In the genomic region with DNA sequence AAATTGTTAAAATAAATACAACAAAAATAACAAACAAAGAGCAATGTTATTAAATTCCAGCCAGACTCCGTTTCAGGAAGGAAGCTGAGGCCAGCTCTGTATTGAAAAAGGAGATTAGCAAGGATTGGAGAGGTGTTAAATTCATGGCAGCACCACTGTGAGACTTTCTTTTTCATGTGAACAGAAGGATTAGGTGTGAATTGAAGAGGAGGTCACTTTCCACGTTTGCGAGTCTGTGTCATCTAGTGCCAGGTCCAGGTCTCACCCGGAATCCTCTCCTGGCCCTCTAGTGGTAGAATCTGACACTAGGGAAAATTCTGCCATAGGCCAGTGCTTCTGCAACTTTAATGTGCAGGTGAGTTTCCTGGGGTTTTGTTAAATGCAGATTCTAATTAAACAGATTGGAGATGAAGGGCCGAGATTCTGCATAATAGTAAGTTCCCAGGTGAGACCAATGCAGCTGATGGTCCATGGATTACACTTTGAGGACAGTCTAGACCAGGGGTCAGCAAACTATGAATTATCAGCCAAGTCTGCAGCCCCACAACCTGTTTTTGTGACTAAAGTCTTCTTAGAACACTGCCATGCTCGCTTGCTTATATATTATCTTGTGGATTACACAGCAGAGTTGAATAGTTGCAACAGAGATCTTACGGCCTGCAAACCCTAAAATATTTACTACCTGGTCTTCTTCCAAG, we compare ENCODE assay signal across 8 cellular contexts. TPM values are rescaled to one million over a fixed set of nuclear protein-coding genes. Genes with fewer than 3 reads are reported as not detected.
DNase-seq lines count a peak whose midpoint lies in the region; ATAC-seq and TF ChIP-seq lines count a peak whose summit lies in the region.

No MANE protein-coding gene starts in this region.

- H3K4me1 Mint-ChIP-seq in nephron = no peaks in the 10 kb centered on the region

- ATAC-seq in Panc1 = peak; percentile 92
- ATAC-seq in GM19467 (IDR thresholded peaks at IDR 0.05; ENCODE audit: unreplicated experiment) = no peak
- ATAC-seq in HG02852 (IDR thresholded peaks at IDR 0.05; ENCODE audit: unreplicated experiment) = no peak

- in situ Hi-C loops in Caki2 (cut with HindIII; ENCODE audit: low pct_unique_long_range_greater_than_20kb, low sequenced_read_pairs) (no loop called here), GM23248 (cut with MboI) (no loop called here), Panc1 (cut with HindIII; ENCODE audit: low pct_unique_long_range_greater_than_20kb, low sequenced_read_pairs) (no loop called here)

- intact Hi-C loops in Panc1 (cut with micrococcal nuclease; ENCODE audit: unreplicated experiment) = no loop called here

- no TSS peak for BruUV-seq in Panc1 (replicated peaks; lab: Mats Ljungman, UMichigan)

- H3K4me3 ChIP-seq in GM23248 = no peak overlapping the region
- H3K4me3 ChIP-seq in Panc1 (ENCODE audit: low read depth in 2 of 2, low read length in 2 of 2) = no peak overlapping the region
- no peak overlapping the region for H3K4me3 ChIP-seq in epithelial cell of esophagus (ENCODE audit: low read length)

- H3K9ac ChIP-seq in GM23248 = no peak overlapping the region

- no peaks in the 10 kb centered on the region for H3K36me3 Mint-ChIP-seq in nephron (ENCODE audit: low read depth)

- no peaks in the 10 kb centered on the region for H3K9me3 Mint-ChIP-seq in nephron

- H3K27me3 Mint-ChIP-seq in nephron (ENCODE audit: low read depth) = peaks cover 70% of the 10 kb centered on the region

- TF ChIP-seq CTCF in Panc1 (IDR thresholded peaks at IDR 0.05) = peak; percentile 87
- peak; percentile 90 for TF ChIP-seq CTCF in epithelial cell of esophagus (IDR thresholded peaks at IDR 0.05; ENCODE audit: insufficient read depth, low read depth, low read length, missing control alignments)
- TF ChIP-seq CTCF in nephron (IDR thresholded peaks at IDR 0.05; ENCODE audit: unreplicated experiment in 3 of 3) = peak; percentile 81 to 83 (median 82)

- H3K27ac ChIP-seq in GM23248 (no peak overlapping the region), Panc1 (ENCODE audit: low read length) (no peak overlapping the region)

- H3K27ac Mint-ChIP-seq in nephron = no peak overlapping the region

- CTCF ChIA-PET in Panc1 (lab: Charles Lee) = no interaction called here

- no peaks in the 10 kb centered on the region for H3K9me3 ChIP-seq in GM23248 (ENCODE audit: low read depth)
- H3K9me3 ChIP-seq in Panc1 (ENCODE audit: control insufficient read depth, insufficient read depth, low read depth, low read length) = no peaks in the 10 kb centered on the region

- peak; percentile 2 for DNase-seq in Caki2 (ENCODE audit: low read depth)
- DNase-seq in GM23248 = peak; percentile 61
- DNase-seq in Panc1 (ENCODE audit: low read depth, low spot score) = peak; percentile 32
- peak; percentile 63 for DNase-seq in epithelial cell of esophagus (ENCODE audit: low read depth)
- DNase-seq in stimulated activated naive CD4-positive, alpha-beta T cell treated with Interleukin-2 at 50 U/mL for 16 hours (lab: John Stamatoyannopoulos, UW) = no peak

- H3F3A ChIP-seq in GM23248 (ENCODE audit: insufficient read depth) = no peaks in the 10 kb centered on the region

- no peak overlapping the region for H3K4me2 ChIP-seq in GM23248 (ENCODE audit: unreplicated experiment)

- H3K27me3 ChIP-seq in GM23248 (replicated peaks; ENCODE audit: insufficient read depth) (peaks cover 14% of the 10 kb centered on the region; the same call in 1 of the 2 replicates), Panc1 (ENCODE audit: control insufficient read depth, insufficient read depth, low read length) (peaks cover 5% of the 10 kb centered on the region)

- H3K4me1 ChIP-seq in GM23248 (ENCODE audit: insufficient read depth) = no peaks in the 10 kb centered on the region
- H3K4me1 ChIP-seq in Panc1 (ENCODE audit: control insufficient read depth, insufficient read depth, low read length) = no peaks in the 10 kb centered on the region

- no peaks in the 10 kb centered on the region for H3K79me2 ChIP-seq in GM23248 (ENCODE audit: insufficient read depth)

- 5 to 7% methylated on average over 7 of the region's 7 CpGs for WGBS in GM23248 (ENCODE audit: low coverage in 1 of 2, low lambda C conversion rate in 2 of 2, missing lambda C conversion rate in 2 of 2), 2 experiments

- POLR2A ChIA-PET in Panc1 (lab: Charles Lee) = no interaction called here

- H3K36me3 ChIP-seq in GM23248 (ENCODE audit: low read depth) = no peaks in the 10 kb centered on the region
- H3K36me3 ChIP-seq in Panc1 (ENCODE audit: control insufficient read depth, insufficient read depth, low read length) = no peaks in the 10 kb centered on the region

- no peak overlapping the region for H2AFZ ChIP-seq in GM23248

- H4K20me1 ChIP-seq in GM23248 (ENCODE audit: insufficient read depth) = no peaks in the 10 kb centered on the region

- no peaks in the 10 kb centered on the region for H3K9me2 ChIP-seq in GM23248 (ENCODE audit: insufficient read depth)

- H3K4me3 Mint-ChIP-seq in nephron = no peak overlapping the region

RNA-seq across cellular contexts. Expression of a gene that starts 9.2 kb away (rescaled TPM):
- not detected in 2 replicates for total RNA-seq in Caki2 (2014; rRNA removed; shearing (Covaris generic); ENCODE audit: low replicate concordance)
- not detected in 2 replicates for total RNA-seq in GM23248 (2014; rRNA removed; shearing (Covaris generic))
- polyA plus RNA-seq in GM23248 (2016; fragmentation: Nextera tagmentation; extraction: Ambion mirVana) = not detected in 2 replicates
- not detected for total RNA-seq in Panc1 (2021; ENCODE audit: unreplicated experiment)
- not detected for polyA plus RNA-seq in Panc1 (2012; ENCODE audit: insufficient read length)
